1 cellular context compared by ENCODE assay signal in genomic region chr7:20952891-20953290, GRCh38.
TF ChIP-seq lines count a peak whose summit lies in the region.

No MANE protein-coding gene starts in this region.

TF ChIP-seq in GM23338, 12 proteins besides CTCF, POLR2A, EP300 and RAD21:
- TF ChIP-seq ETS1 (IDR thresholded peaks at IDR 0.05): no peak
- TF ChIP-seq STAT1 (IDR thresholded peaks at IDR 0.05; ENCODE audit: unreplicated experiment): no peak
- TF ChIP-seq NANOG (IDR thresholded peaks at IDR 0.05; ENCODE audit: borderline replicate concordance): no peak
- TF ChIP-seq ZNF462 (CRISPR knock-in tag; IDR thresholded peaks at IDR 0.05): no peak
- no peak for TF ChIP-seq EZH2phosphoT487 (IDR thresholded peaks at IDR 0.05; ENCODE audit: unreplicated experiment)
- no peak for TF ChIP-seq ZNF331 (CRISPR knock-in tag; IDR thresholded peaks at IDR 0.05; ENCODE audit: low read depth)
- no peak for TF ChIP-seq ZNF114 (CRISPR knock-in tag; IDR thresholded peaks at IDR 0.05)
- TF ChIP-seq REST (IDR thresholded peaks at IDR 0.05; ENCODE audit: unreplicated experiment): no peak
- TF ChIP-seq EZH2 (IDR thresholded peaks at IDR 0.05; ENCODE audit: low read depth, unreplicated experiment): no peak
- no peak for TF ChIP-seq JUNB (IDR thresholded peaks at IDR 0.05; ENCODE audit: unreplicated experiment)
- no peak for TF ChIP-seq POLR2AphosphoS5 (IDR thresholded peaks at IDR 0.05; ENCODE audit: low read depth)
- TF ChIP-seq CREB1 (CRISPR knock-in tag; IDR thresholded peaks at IDR 0.05; ENCODE audit: low read depth): no peak
